In genomic region chr11:65132988-65133700, GRCh38 we compare ENCODE assay signal across 8 cellular contexts. TPM values are rescaled to one million over a fixed set of nuclear protein-coding genes. Genes with fewer than 3 reads are reported as not detected.
DNase-seq lines count a peak whose midpoint lies in the region; ATAC-seq lines count a peak whose summit lies in the region.

No MANE protein-coding gene starts in this region.

- H3K9me3 ChIP-seq in adipocyte (ENCODE audit: control insufficient read depth, low read length) = no peaks in the 10 kb centered on the region

- DNase-seq in NCI-H2107 treated with DMSO at 0.1 percent for 48 hours (lab: John Stamatoyannopoulos, UW; ENCODE audit: unreplicated experiment) = peak; percentile 14
- DNase-seq in NCI-H2107 (lab: John Stamatoyannopoulos, UW) = no peak
- DNase-seq in NCI-H774 (lab: John Stamatoyannopoulos, UW) = peak; percentile 51
- peak; percentile 7 for DNase-seq in adipocyte (ENCODE audit: low read depth)
- DNase-seq in iPS-NIHi11 (ENCODE audit: low spot score) = peak; percentile 72
- peak; percentile 68 to 79 for DNase-seq in stimulated activated CD4-positive, alpha-beta T cell treated with anti-CD3 and anti-CD28 coated beads, Interleukin-2, amount 100 ng/mL, for 24 hours
- no peak for DNase-seq in G401 (ENCODE audit: low spot score)

- H3K27me3 ChIP-seq in adipocyte (replicated peaks; ENCODE audit: control insufficient read depth, insufficient read depth, low read length) = no peaks in the 10 kb centered on the region

- in situ Hi-C loops in G401 (cut with HindIII; ENCODE audit: low sequenced_read_pairs) = no loop called here

- H3K9ac ChIP-seq in adipocyte (ENCODE audit: low read length) = peak overlapping the region; percentile 100

- H3K4me1 ChIP-seq in adipocyte (ENCODE audit: control insufficient read depth, insufficient read depth, low read length) = peaks cover 16% of the 10 kb centered on the region

- H3K36me3 ChIP-seq in adipocyte (ENCODE audit: control insufficient read depth, insufficient read depth, low read length, severe bottlenecking) = peaks cover 48% of the 10 kb centered on the region

- peak overlapping the region; percentile 97 for H3K4me3 ChIP-seq in adipocyte (ENCODE audit: low read length)

- no peak for ATAC-seq in HG03095 (IDR thresholded peaks at IDR 0.05; ENCODE audit: unreplicated experiment)

RNA-seq across cellular contexts. Expression of gene SYVN1, which starts 1.2 kb away (rescaled TPM):
- 6.9 and 16.3 TPM in 2 replicates for total RNA-seq in G401 (2014; rRNA removed; shearing (Covaris generic))

RNA-seq across cellular contexts. Expression of gene MRPL49, which starts 11.0 kb away (rescaled TPM):
- total RNA-seq in G401 (2014; rRNA removed; shearing (Covaris generic)) = 108 and 117 TPM in 2 replicates

RNA-seq across cellular contexts. Expression of gene FAU, which starts 11.2 kb away (rescaled TPM):
- total RNA-seq in G401 (2014; rRNA removed; shearing (Covaris generic)) = 137 and 188 TPM in 2 replicates

RNA-seq across cellular contexts. Expression of gene ZNHIT2, which starts 15.6 kb away (rescaled TPM):
- 12.7 and 21.0 TPM in 2 replicates for total RNA-seq in G401 (2014; rRNA removed; shearing (Covaris generic))

RNA-seq across cellular contexts. Expression of gene TM7SF2, which starts 21.5 kb away (rescaled TPM):
- total RNA-seq in G401 (2014; rRNA removed; shearing (Covaris generic)) = 23.5 and 39.0 TPM in 2 replicates

Comparison
In these comparisons a context has a peak if more than half of its experiments do, and no peak if none do; other contexts are left out.
1. DNase-seq: peak in NCI-H2107 treated with DMSO at 0.1 percent for 48 hours (single experiment), NCI-H774 (single experiment), adipocyte (single experiment), iPS-NIHi11 (single experiment) and stimulated activated CD4-positive, alpha-beta T cell treated with anti-CD3 and anti-CD28 coated beads, Interleukin-2, amount 100 ng/mL, for 24 hours (2 of 2); none in NCI-H2107 (single experiment) and G401 (single experiment).